Comparison of ENCODE assay signal across 8 cellular contexts in genomic region chr3:159988617-159989251, GRCh38. TPM values are rescaled to one million over a fixed set of nuclear protein-coding genes. Genes with fewer than 3 reads are reported as not detected.
DNase-seq lines count a peak whose midpoint lies in the region; ATAC-seq lines count a peak whose summit lies in the region.

Gene IL12A (plus strand): TSS chr3:159988835.

- H3K4me3 ChIP-seq in ectodermal cell (ENCODE audit: insufficient read depth, low read depth, low read length) (peak within 1 kb of the TSS; percentile 58), mesenchymal stem cell (ENCODE audit: insufficient read depth in 1 of 2, low read depth in 1 of 2, low read length in 2 of 2) (peak within 1 kb of the TSS; percentile 70 to 85)

- H2AFZ ChIP-seq in mesenchymal stem cell (ENCODE audit: low read depth, low read length), result peak within 1 kb of the TSS; percentile 59

- H3K4me1 ChIP-seq in ectodermal cell (ENCODE audit: control insufficient read depth, insufficient read depth, low read length), result no peaks in the 10 kb centered on the region
- H3K4me1 ChIP-seq in mesenchymal stem cell (ENCODE audit: control insufficient read depth, insufficient read depth, low read depth, low read length), result peaks cover 19% of the 10 kb centered on the region

- H3K14ac ChIP-seq in mesenchymal stem cell (ENCODE audit: low read length in 2 of 2), result no peak within 1 kb of the TSS

- H3K79me1 ChIP-seq in mesenchymal stem cell (replicated peaks; ENCODE audit: low read length, poor library complexity, severe bottlenecking), result peaks cover 3% of the 10 kb centered on the region

- H3K36me3 ChIP-seq in ectodermal cell (ENCODE audit: control insufficient read depth, insufficient read depth, low read length) (no peaks in the 10 kb centered on the region), mesenchymal stem cell (ENCODE audit: control insufficient read depth in 1 of 2, insufficient read depth in 2 of 2, low read depth in 1 of 2, low read length in 2 of 2) (peaks cover 0 to 10% of the 10 kb centered on the region in 2 experiments)

- WGBS in ectodermal cell, 2 experiments, result 1% methylated on average over 54 of the region's 54 CpGs
- WGBS in mesenchymal stem cell, result under 1% methylated on average over 51 of the region's 54 CpGs

- peak within 1 kb of the TSS; percentile 30 for H2BK120ac ChIP-seq in mesenchymal stem cell (ENCODE audit: low read depth, low read length)

- H3K27ac ChIP-seq in ectodermal cell (ENCODE audit: insufficient read depth, low read depth, low read length, poor library complexity, severe bottlenecking) (no peak within 1 kb of the TSS), mesenchymal stem cell (ENCODE audit: low read length, poor library complexity, severe bottlenecking) (no peak within 1 kb of the TSS)

- H3K9me3 ChIP-seq in ectodermal cell (ENCODE audit: control insufficient read depth, low read length) (no peaks in the 10 kb centered on the region), mesenchymal stem cell (ENCODE audit: control insufficient read depth, low read length) (no peaks in the 10 kb centered on the region)

- H3K18ac ChIP-seq in mesenchymal stem cell (ENCODE audit: low read depth in 1 of 2, low read length in 2 of 2), result peak within 1 kb of the TSS; percentile 55 to 59

- DNase-seq in ACHN (peak; percentile 83), NCI-H345 (lab: John Stamatoyannopoulos, UW) (peak; percentile 24), mesenchymal stem cell (peak; percentile 81)
- peak; percentile 82 to 87 for DNase-seq in activated CD4-positive, alpha-beta T cell treated with anti-CD3 and anti-CD28 coated beads, Interleukin-2, amount 50 U/mL, for 48 hours
- peak; percentile 72 for DNase-seq in stimulated activated CD8-positive, alpha-beta memory T cell treated with anti-CD3 and anti-CD28 coated beads, Interleukin-12 subunit alpha, Interleukin-12 subunit beta, amount 100 ng/mL, for 4 hours (ENCODE audit: low read depth)

- no peak within 1 kb of the TSS for H2BK5ac ChIP-seq in mesenchymal stem cell (ENCODE audit: low read depth, low read length, poor library complexity, severe bottlenecking)

- no peak within 1 kb of the TSS for H3K23ac ChIP-seq in mesenchymal stem cell (ENCODE audit: low read length in 2 of 2)

- peak within 1 kb of the TSS; percentile 74 for H2BK15ac ChIP-seq in mesenchymal stem cell (ENCODE audit: low read depth, poor library complexity, severe bottlenecking)

- no peak within 1 kb of the TSS for H3K4ac ChIP-seq in mesenchymal stem cell (ENCODE audit: low read depth in 1 of 2, low read length in 2 of 2)

- H4K91ac ChIP-seq in mesenchymal stem cell (ENCODE audit: low read length), result peak within 1 kb of the TSS; percentile 82

- H2BK12ac ChIP-seq in mesenchymal stem cell (ENCODE audit: low read length in 2 of 2), result peak within 1 kb of the TSS; percentile 45 to 50

- ATAC-seq in GM18517 (IDR thresholded peaks at IDR 0.05; ENCODE audit: unreplicated experiment), result peak; percentile 95
- ATAC-seq in HG02981 (IDR thresholded peaks at IDR 0.05; ENCODE audit: unreplicated experiment), result peak; percentile 95

- H2AK5ac ChIP-seq in mesenchymal stem cell (ENCODE audit: low read length, severe bottlenecking), result no peak within 1 kb of the TSS

- H4K8ac ChIP-seq in mesenchymal stem cell (ENCODE audit: low read length), result peak within 1 kb of the TSS; percentile 90

- H3K27me3 ChIP-seq in ectodermal cell (ENCODE audit: control insufficient read depth, insufficient read depth, low read length, poor library complexity, severe bottlenecking), result peaks cover 11% of the 10 kb centered on the region
- no peaks in the 10 kb centered on the region for H3K27me3 ChIP-seq in mesenchymal stem cell (ENCODE audit: control insufficient read depth in 1 of 2, insufficient read depth in 1 of 2, low read length in 2 of 2)

- peak within 1 kb of the TSS; percentile 85 for H3K9ac ChIP-seq in mesenchymal stem cell (ENCODE audit: low read length)

- peak within 1 kb of the TSS; percentile 98 for H3K4me2 ChIP-seq in mesenchymal stem cell (ENCODE audit: low read length, poor library complexity, severe bottlenecking)

- in situ Hi-C loops in ACHN (cut with HindIII; ENCODE audit: low pct_ligation_motif_present, low pct_unique_long_range_greater_than_20kb, low sequenced_read_pairs), result no loop called here

RNA-seq across cellular contexts. Expression of gene IL12A, which starts in this region (rescaled TPM):
- polyA plus RNA-seq in ectodermal cell (2013, experiment 1 of 4), result 1.8 TPM
- 1.5 TPM for polyA plus RNA-seq in ectodermal cell (2013, experiment 2 of 4)
- polyA plus RNA-seq in ectodermal cell (2013, experiment 3 of 4), result 0.96 TPM
- 1.1 TPM for polyA plus RNA-seq in ectodermal cell (2013, experiment 4 of 4)
- polyA plus RNA-seq in mesenchymal stem cell (2013, experiment 1 of 2), result 1.8 TPM
- polyA plus RNA-seq in mesenchymal stem cell (2013, experiment 2 of 2), result 1.7 TPM

Comparison
In these comparisons a context has a peak if more than half of its experiments do, and no peak if none do; other contexts are left out.
1. DNase-seq: peak in every context shown above with its lines; median percentile 84 in activated CD4-positive, alpha-beta T cell treated with anti-CD3 and anti-CD28 coated beads, Interleukin-2, amount 50 U/mL, for 48 hours; 83 in ACHN; 81 in mesenchymal stem cell; 72 in stimulated activated CD8-positive, alpha-beta memory T cell treated with anti-CD3 and anti-CD28 coated beads, Interleukin-12 subunit alpha, Interleukin-12 subunit beta, amount 100 ng/mL, for 4 hours; 24 in NCI-H345.